ENCODE assay signal across 12 cellular contexts in the genomic region with DNA sequence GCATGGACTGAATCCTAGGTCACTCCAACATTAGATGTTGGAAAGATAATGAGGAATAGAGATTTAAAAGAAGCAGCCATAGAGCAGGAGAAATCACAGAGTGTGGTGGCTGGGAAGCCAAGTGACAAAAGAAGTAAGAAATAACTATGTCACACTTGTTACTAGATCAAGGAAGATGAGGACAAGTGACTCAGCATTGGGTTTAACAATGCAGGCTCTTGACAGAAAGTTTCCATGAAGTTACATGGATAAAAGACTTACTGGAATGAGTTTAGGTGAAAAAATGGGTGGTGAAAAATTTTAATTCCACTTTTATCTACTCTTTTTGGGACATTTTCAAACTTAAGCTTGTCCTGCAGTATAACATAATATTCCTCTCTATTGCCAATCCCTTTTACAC.
"Had no signal": no experiment of that assay in that cellular context is flagged by ENCODE, and none has a peak within 500 bp of the region (broad histone marks: within the 10 kb centered on the region; RNA-seq: fewer than 3 reads in every experiment).

No MANE protein-coding gene starts in this region.

- H3K27me3 ChIP-seq: ascending aorta, gastrocnemius medialis, stomach had no signal

- ATAC-seq: gastrocnemius medialis, left ventricle myocardium superior had no signal

- H3K4me1 ChIP-seq: gastrocnemius medialis, stomach had no signal

- H3K36me3 ChIP-seq: ascending aorta, gastrocnemius medialis, stomach, thoracic aorta had no signal

- H3K27ac ChIP-seq: ascending aorta, gastrocnemius medialis, stomach, thoracic aorta had no signal

- H3K9me3 ChIP-seq: ascending aorta, gastrocnemius medialis, stomach, thoracic aorta had no signal

- DNase-seq: activated gamma-delta T cell; activated naive CD8-positive, alpha-beta T cell treated with anti-CD3 and anti-CD28 coated beads for 36 hours; activated T-cell treated with anti-CD3 and anti-CD28 coated beads, Interleukin-2, amount 50 U/mL, for 24 hours; gastrocnemius medialis; left ventricle myocardium superior; mesenchymal stem cell; nephron progenitor cell; stimulated activated CD4-positive, alpha-beta T cell treated with anti-CD3 and anti-CD28 coated beads, Interleukin-4, amount 100 ng/mL, for 1 hour; stimulated activated CD8-positive, alpha-beta memory T cell treated with anti-CD3 and anti-CD28 coated beads, Interleukin-4, amount 100 ng/mL, for 48 hours; stomach had no signal

- H3K4me3 ChIP-seq: ascending aorta, gastrocnemius medialis, stomach, thoracic aorta had no signal
